18 cellular contexts compared by ENCODE assay signal in genomic region chr2:239711911-239712570, GRCh38.
DNase-seq lines count a peak whose midpoint lies in the region; ATAC-seq and TF ChIP-seq lines count a peak whose summit lies in the region.
"Had no signal": no experiment of that assay in that cellular context is flagged by ENCODE, and none has a peak within 500 bp of the region (broad histone marks: within the 10 kb centered on the region; RNA-seq: fewer than 3 reads in every experiment).

No MANE protein-coding gene starts in this region.

- intact Hi-C loops in CD14-positive monocyte (cut with micrococcal nuclease) (no loop called here), prostate gland (cut with DNase I) (no loop called here)

- TF ChIP-seq POLR2A in prostate gland (IDR thresholded peaks at IDR 0.05), result no peak

- H3K36me3 Mint-ChIP-seq in CD14-positive monocyte, result no peaks in the 10 kb centered on the region

- H3K4me1 ChIP-seq in prostate gland (replicated peaks), result no peaks in the 10 kb centered on the region
- H3K4me1 ChIP-seq: SJSA1 had no signal

- peaks cover 11 to 42% (median 28%) of the 10 kb centered on the region in 7 donors for H3K9me3 Mint-ChIP-seq in CD14-positive monocyte

- no peak overlapping the region for H3K27ac Mint-ChIP-seq in CD14-positive monocyte

- DNase-seq in CD14-positive monocyte (ENCODE audit: low spot score), result peak; percentile 41
- peak; percentile 4 for DNase-seq in H7
- peak; percentile 77 for DNase-seq in mesenteric fat pad (ENCODE audit: low spot score)
- peak; percentile 10 for DNase-seq in stimulated activated CD8-positive, alpha-beta memory T cell treated with anti-CD3 and anti-CD28 coated beads, Interleukin-4, amount 100 ng/mL, for 48 hours
- DNase-seq in prostate gland (ENCODE audit: low spot score), result no peak
- DNase-seq: ACHN, C1 segment of cervical spinal cord, IMR-90, NCI-H1436, NCI-H1930, NCI-H226, NCI-H524 treated with DMSO at 0.1 percent for 48 hours had no signal

- ATAC-seq in HG02763 (IDR thresholded peaks at IDR 0.05; ENCODE audit: unreplicated experiment) (no peak), GM19328 (IDR thresholded peaks at IDR 0.05; ENCODE audit: unreplicated experiment) (no peak), GM21576 (IDR thresholded peaks at IDR 0.05; ENCODE audit: unreplicated experiment) (no peak)

- H3K4me3 ChIP-seq in H7 (ENCODE audit: insufficient read depth, low read depth, low read length) (no peak overlapping the region), prostate gland (no peak overlapping the region)
- H3K4me3 ChIP-seq: SJSA1 had no signal

- H3K27me3 ChIP-seq in H7 (ENCODE audit: control insufficient read depth, insufficient read depth, low read length) (no peaks in the 10 kb centered on the region), prostate gland (replicated peaks; ENCODE audit: insufficient read depth) (no peaks in the 10 kb centered on the region)

- H3K4me1 Mint-ChIP-seq in CD14-positive monocyte, result no peaks in the 10 kb centered on the region

- H3K27me3 Mint-ChIP-seq in CD14-positive monocyte (ENCODE audit: low read depth in 3 of 3), result peaks cover 0 to 18% (median 16%) of the 10 kb centered on the region in 3 donors

- TF ChIP-seq CTCF in CD14-positive monocyte (IDR thresholded peaks at IDR 0.05) (no peak), prostate gland (IDR thresholded peaks at IDR 0.05) (no peak)

- 97% methylated on average over 8 of the region's 8 CpGs for WGBS in prostate gland

- H3K9me3 ChIP-seq in prostate gland, result no peaks in the 10 kb centered on the region
- H3K9me3 ChIP-seq: SJSA1 had no signal

- H3K27ac ChIP-seq in prostate gland, result no peak overlapping the region
- H3K27ac ChIP-seq: HL-60, RWPE1, SJSA1 had no signal

- no peaks in the 10 kb centered on the region for H3K36me3 ChIP-seq in H7 (replicated peaks; ENCODE audit: control insufficient read depth, insufficient read depth, low read length)
- no peaks in the 10 kb centered on the region for H3K36me3 ChIP-seq in prostate gland
- H3K36me3 ChIP-seq: SJSA1 had no signal

- no peak overlapping the region for H3K4me3 Mint-ChIP-seq in CD14-positive monocyte
